ENCODE assay signal across 21 cellular contexts in the genomic region with DNA sequence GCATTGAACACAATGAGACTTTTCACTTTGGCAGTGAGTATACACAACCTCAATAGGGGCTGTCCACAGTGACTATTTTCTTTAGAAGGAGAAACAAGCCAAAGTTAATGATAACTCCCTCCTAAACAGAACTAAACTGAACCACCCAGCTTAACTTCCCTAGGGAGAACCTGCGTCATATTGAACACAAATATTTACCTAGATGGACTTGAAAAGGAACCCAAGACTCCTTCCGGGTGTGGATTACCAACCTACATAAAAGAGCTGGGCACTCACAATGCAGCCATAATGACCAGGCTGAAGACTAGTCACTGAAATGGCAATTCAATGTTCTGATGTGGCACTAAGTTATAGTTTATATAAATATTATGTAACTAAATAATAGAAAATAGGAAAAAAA.
"Had no signal": no experiment of that assay in that cellular context is flagged by ENCODE, and none has a peak within 500 bp of the region (broad histone marks: within the 10 kb centered on the region; RNA-seq: fewer than 3 reads in every experiment).

No MANE protein-coding gene starts in this region.

- H3K9me3 ChIP-seq: heart right ventricle, thyroid gland had no signal

- H3K27ac ChIP-seq: heart right ventricle, neural progenitor cell, thyroid gland had no signal

- H3K4me1 Mint-ChIP-seq: activated B cell treated with CpG ODN at 0.5 μM for 24 hours; activated CD4-positive, alpha-beta T cell treated with anti-CD3 and anti-CD28 coated beads for 36 hours; activated naive CD8-positive, alpha-beta T cell treated with anti-CD3 and anti-CD28 coated beads for 36 hours; naive B cell; neural progenitor cell had no signal

- H3K36me3 ChIP-seq: heart right ventricle, neural progenitor cell, thyroid gland had no signal

- H3K4me3 Mint-ChIP-seq: activated B cell treated with CpG ODN at 0.5 μM for 24 hours; activated CD4-positive, alpha-beta T cell treated with anti-CD3 and anti-CD28 coated beads for 36 hours; activated naive CD8-positive, alpha-beta T cell treated with anti-CD3 and anti-CD28 coated beads for 36 hours; naive B cell; neural progenitor cell; T-helper 1 cell treated with Interleukin-12 subunit alpha and Interleukin-12 subunit beta and Interleukin-4 antibody, amounts not matched to agents 30 μg/mL and 1 μg/mL, for 36 hours had no signal

- H3K4me1 ChIP-seq: thyroid gland had no signal

- H3K27me3 ChIP-seq: heart right ventricle, neural progenitor cell, thyroid gland had no signal

- H3K4me2 ChIP-seq: neural progenitor cell had no signal

- H2AFZ ChIP-seq: neural progenitor cell had no signal

- DNase-seq: activated B cell treated with CpG ODN at 0.5 μM for 24 hours; activated CD4-positive, alpha-beta T cell treated with anti-CD3 and anti-CD28 coated beads for 36 hours; activated CD4-positive, alpha-beta T cell treated with anti-CD3 and anti-CD28 coated beads, Interleukin-2, amount 50 U/mL, for 48 hours; activated CD8-positive, alpha-beta memory T cell treated with anti-CD3 and anti-CD28 coated beads, Interleukin-2, amount 50 U/mL, for 48 hours; activated naive CD4-positive, alpha-beta T cell treated with Interleukin-2 at 50 U/mL for 16 hours; activated naive CD8-positive, alpha-beta T cell treated with anti-CD3 and anti-CD28 coated beads for 36 hours; activated T-cell treated with anti-CD3 and anti-CD28 coated beads, Interleukin-2, amount 50 U/mL, for 48 hours; cerebellar nuclear complex; foreskin fibroblast; heart right ventricle; islet precursor cell; left cardiac atrium; mesenchymal stem cell; naive B cell; stimulated activated CD4-positive, alpha-beta T cell treated with anti-CD3 and anti-CD28 coated beads, Interleukin-4, amount 100 ng/mL, for 24 hours; stimulated activated naive CD8-positive, alpha-beta T cell treated with anti-CD3 and anti-CD28 coated beads, Interleukin-15, Interleukin-2, amounts not matched to agents 100 U/mL and 50 U/mL, for 24 hours; substantia nigra; T1000; thyroid gland had no signal

- H3K9me3 Mint-ChIP-seq: activated B cell treated with CpG ODN at 0.5 μM for 24 hours; activated naive CD8-positive, alpha-beta T cell treated with anti-CD3 and anti-CD28 coated beads for 36 hours; neural progenitor cell; T-helper 1 cell treated with Interleukin-12 subunit alpha and Interleukin-12 subunit beta and Interleukin-4 antibody, amounts not matched to agents 30 μg/mL and 1 μg/mL, for 36 hours had no signal

- H3K27me3 Mint-ChIP-seq: activated B cell treated with CpG ODN at 0.5 μM for 24 hours; activated CD4-positive, alpha-beta T cell treated with anti-CD3 and anti-CD28 coated beads for 36 hours; activated naive CD8-positive, alpha-beta T cell treated with anti-CD3 and anti-CD28 coated beads for 36 hours had no signal

- H3K36me3 Mint-ChIP-seq: activated naive CD8-positive, alpha-beta T cell treated with anti-CD3 and anti-CD28 coated beads for 36 hours; naive B cell; neural progenitor cell had no signal

- H3K27ac Mint-ChIP-seq: activated B cell treated with CpG ODN at 0.5 μM for 24 hours; activated CD4-positive, alpha-beta T cell treated with anti-CD3 and anti-CD28 coated beads for 36 hours; activated naive CD8-positive, alpha-beta T cell treated with anti-CD3 and anti-CD28 coated beads for 36 hours; naive B cell; neural progenitor cell; T-helper 1 cell treated with Interleukin-12 subunit alpha and Interleukin-12 subunit beta and Interleukin-4 antibody, amounts not matched to agents 30 μg/mL and 1 μg/mL, for 36 hours had no signal

- H3K9ac ChIP-seq: neural progenitor cell had no signal

- H3K4me3 ChIP-seq: heart right ventricle, neural progenitor cell, thyroid gland had no signal

- ATAC-seq: activated CD4-positive, alpha-beta T cell treated with anti-CD3 and anti-CD28 coated beads for 36 hours; heart right ventricle; left cardiac atrium; stimulated activated naive CD8-positive, alpha-beta T cell treated with anti-CD3 and anti-CD28 coated beads, Interleukin-15, Interleukin-2, amounts not matched to agents 100 U/mL and 50 U/mL, for 24 hours had no signal
